ENCODE assay signal across 17 cellular contexts in genomic region chr6:33356295-33356694, GRCh38.
"Had no signal": no experiment of that assay in that cellular context is flagged by ENCODE, and none has a peak within 500 bp of the region (broad histone marks: within the 10 kb centered on the region; RNA-seq: fewer than 3 reads in every experiment).

No MANE protein-coding gene starts in this region.

- FAIRE-seq: TTC549 had no signal

- H3K9me3 ChIP-seq: spleen had no signal

- H3K4me1 ChIP-seq: foreskin keratinocyte, spleen had no signal

- H3K4me3 ChIP-seq: spleen had no signal

- DNase-seq: activated CD4-positive, alpha-beta T cell treated with anti-CD3 and anti-CD28 coated beads, Interleukin-2, amount 50 U/mL, for 1 hour; activated CD4-positive, CD25-positive, alpha-beta regulatory T cell treated with anti-CD3 and anti-CD28 coated beads, Interleukin-2, amount 50 U/mL, for 72 hours; activated CD8-positive, alpha-beta T cell treated with anti-CD3 and anti-CD28 coated beads, Interleukin-2, amount 10 ng/mL, durations not matched to agents 7 days and 5 days; activated gamma-delta T cell; activated naive CD4-positive, alpha-beta T cell treated with anti-CD3 and anti-CD28 coated beads, Interleukin-2, amount 50 U/mL, for 16 hours; activated naive CD8-positive, alpha-beta T cell treated with anti-CD3 and anti-CD28 coated beads, Interleukin-2, amount 50 U/mL, for 24 hours; cerebellar nuclear complex; foreskin keratinocyte; glutamatergic neuron; hippocampal formation; mesendoderm; naive thymus-derived CD8-positive, alpha-beta T cell; spleen; stimulated activated CD4-positive, alpha-beta T cell treated with anti-CD3 and anti-CD28 coated beads, Interleukin-4, amount 100 ng/mL, for 1 hour; stimulated activated naive CD4-positive, alpha-beta T cell; WERI-Rb-1 had no signal

- H3K27ac ChIP-seq: foreskin keratinocyte, spleen had no signal

- H3K36me3 ChIP-seq: spleen, WERI-Rb-1 had no signal

- ATAC-seq: activated CD8-positive, alpha-beta T cell treated with anti-CD3 and anti-CD28 coated beads, Interleukin-2, amount 10 ng/mL, durations not matched to agents 7 days and 5 days; activated naive CD8-positive, alpha-beta T cell treated with anti-CD3 and anti-CD28 coated beads, Interleukin-2, amount 50 U/mL, for 24 hours; foreskin keratinocyte; naive thymus-derived CD8-positive, alpha-beta T cell had no signal
